ENCODE assay signal across 8 cellular contexts in the genomic region with DNA sequence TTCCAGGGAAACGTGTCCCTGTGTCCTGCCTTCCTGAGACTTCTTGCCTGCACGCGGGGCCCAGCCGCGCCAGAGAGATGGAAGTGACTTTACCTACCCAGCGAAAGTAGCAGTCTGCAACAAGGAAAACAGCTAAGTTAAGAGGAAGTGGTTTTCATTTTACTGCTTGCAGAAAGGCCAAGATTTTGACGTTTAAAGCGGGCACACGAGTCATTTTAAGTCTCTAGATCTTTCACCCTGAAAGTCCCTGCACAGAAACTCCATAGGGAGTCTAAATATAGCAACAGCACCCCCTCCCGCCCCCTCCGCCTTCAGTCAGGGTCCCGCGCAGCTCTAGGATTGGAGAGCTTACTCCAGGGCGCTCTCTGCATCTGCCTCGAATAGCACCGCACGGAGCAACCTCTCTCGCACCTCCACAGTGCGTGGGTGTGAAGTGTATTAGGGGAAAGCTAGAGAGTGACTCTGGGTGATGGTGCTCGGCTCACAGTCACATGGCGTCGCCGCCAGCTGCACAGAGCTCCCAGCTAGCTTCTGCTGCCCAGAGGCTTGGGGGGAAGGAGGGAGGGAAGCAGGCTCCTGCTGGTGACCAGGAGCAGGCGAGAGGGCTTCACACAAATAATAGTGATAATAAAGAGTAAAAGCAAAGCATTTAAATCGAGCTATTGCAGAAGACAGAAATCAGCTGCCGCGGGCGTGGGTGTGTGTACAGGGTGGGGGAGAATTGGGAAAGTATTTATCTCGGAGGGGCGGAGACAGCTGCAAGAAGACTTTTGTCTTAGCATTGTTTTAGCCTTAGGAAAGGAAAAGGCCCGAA. TPM values are rescaled to one million over a fixed set of nuclear protein-coding genes. Genes with fewer than 3 reads are reported as not detected.
DNase-seq lines count a peak whose midpoint lies in the region; ATAC-seq lines count a peak whose summit lies in the region.

No MANE protein-coding gene starts in this region.

- H3K9me3 Mint-ChIP-seq in dendritic cell treated with granulocyte-macrophage colony-stimulating factor and Interleukin-4, amounts not matched to agents 40 ng/mL and 50 ng/mL, for 4 days: no peaks in the 10 kb centered on the region

- DNase-seq in EL: peak; percentile 47
- DNase-seq in Jurkat, Clone E6-1 (ENCODE audit: low read depth, low spot score): peak; percentile 39
- DNase-seq in activated CD4-positive, alpha-beta T cell treated with anti-CD3 and anti-CD28 coated beads for 48 hours: peak; percentile 89
- peak; percentile 46 for DNase-seq in midbrain (lab: John Stamatoyannopoulos, UW)
- DNase-seq in stimulated activated CD8-positive, alpha-beta memory T cell treated with anti-CD3 and anti-CD28 coated beads, Interleukin-2, amount 100 ng/mL, for 48 hours (ENCODE audit: low read depth in 2 of 2): peak; percentile 75 to 76
- DNase-seq in NCI-H187 (lab: John Stamatoyannopoulos, UW): no peak

- H3K4me1 Mint-ChIP-seq in dendritic cell treated with granulocyte-macrophage colony-stimulating factor and Interleukin-4, amounts not matched to agents 40 ng/mL and 50 ng/mL, for 4 days (ENCODE audit: low read depth): peaks cover 33% of the 10 kb centered on the region

- H3K4me3 ChIP-seq in Jurkat, Clone E6-1 (ENCODE audit: low read length): peak overlapping the region; percentile 16

- no peaks in the 10 kb centered on the region for H3K36me3 Mint-ChIP-seq in dendritic cell treated with granulocyte-macrophage colony-stimulating factor and Interleukin-4, amounts not matched to agents 40 ng/mL and 50 ng/mL, for 4 days (ENCODE audit: low read depth)

- H3K27ac Mint-ChIP-seq in dendritic cell treated with granulocyte-macrophage colony-stimulating factor and Interleukin-4, amounts not matched to agents 40 ng/mL and 50 ng/mL, for 4 days: no peak overlapping the region

- ATAC-seq in GM21515 (IDR thresholded peaks at IDR 0.05; ENCODE audit: unreplicated experiment): peak; percentile 57

- H3K27me3 Mint-ChIP-seq in dendritic cell treated with granulocyte-macrophage colony-stimulating factor and Interleukin-4, amounts not matched to agents 40 ng/mL and 50 ng/mL, for 4 days: peaks cover 34% of the 10 kb centered on the region

- intact Hi-C loops in dendritic cell treated with granulocyte-macrophage colony-stimulating factor and Interleukin-4, amounts not matched to agents 40 ng/mL and 50 ng/mL, for 4 days (cut with micrococcal nuclease): loop anchor here (5.0 to 10.0 kb wide), 3 partner anchors 205 to 705 kb away; no protein-coding TSS in a partner anchor

- H3K4me3 Mint-ChIP-seq in dendritic cell treated with granulocyte-macrophage colony-stimulating factor and Interleukin-4, amounts not matched to agents 40 ng/mL and 50 ng/mL, for 4 days: peak overlapping the region; percentile 81

RNA-seq across cellular contexts. Expression of gene KCNQ5, which starts 1.8 kb away (rescaled TPM):
- 4.7 TPM for polyA plus RNA-seq in Jurkat, Clone E6-1 (2012; ENCODE audit: insufficient read depth, insufficient read length)

Comparison
In these comparisons a context has a peak if more than half of its experiments do, and no peak if none do; other contexts are left out.
1. DNase-seq: peak in EL (single experiment), Jurkat, Clone E6-1 (single experiment), activated CD4-positive, alpha-beta T cell treated with anti-CD3 and anti-CD28 coated beads for 48 hours (single experiment), midbrain (single experiment) and stimulated activated CD8-positive, alpha-beta memory T cell treated with anti-CD3 and anti-CD28 coated beads, Interleukin-2, amount 100 ng/mL, for 48 hours (2 of 2); none in NCI-H187 (0 of 2).